Comparison of ENCODE assay signal across 14 cellular contexts in the genomic region with DNA sequence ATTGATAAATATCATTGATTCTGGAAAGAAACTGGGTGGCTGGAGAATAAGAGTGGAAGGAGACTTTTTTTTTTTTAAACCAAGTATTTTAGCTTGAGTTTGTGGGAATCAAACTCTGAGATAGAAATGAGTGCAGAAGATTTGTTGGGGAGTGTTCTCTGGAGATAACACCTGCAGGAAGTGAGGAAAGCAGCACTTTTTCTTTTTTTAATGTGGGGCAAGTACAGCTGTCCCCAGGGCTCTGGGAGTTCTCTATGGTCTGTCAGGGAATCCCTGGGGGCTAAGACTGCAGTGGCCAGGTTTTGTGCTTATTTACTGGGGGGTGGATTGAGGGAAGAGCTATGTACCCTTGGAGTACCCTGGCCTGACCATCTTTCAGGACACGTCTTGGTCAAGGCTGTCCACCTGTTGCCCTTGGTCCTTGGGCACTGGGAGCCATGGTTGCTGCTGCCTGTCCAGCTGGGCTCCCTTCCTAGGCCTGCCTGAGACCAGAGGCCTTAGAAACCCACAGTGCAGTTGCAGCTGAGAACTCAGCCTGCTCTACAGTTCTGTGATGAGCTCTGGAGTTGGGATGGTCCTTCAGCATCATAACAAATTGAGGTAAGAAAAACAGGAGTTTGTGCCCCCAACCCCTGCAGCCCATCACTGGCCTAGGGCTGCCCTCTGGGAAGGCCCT.
DNase-seq lines count a peak whose midpoint lies in the region; ATAC-seq and TF ChIP-seq lines count a peak whose summit lies in the region.
"Had no signal": no experiment of that assay in that cellular context is flagged by ENCODE, and none has a peak within 500 bp of the region (broad histone marks: within the 10 kb centered on the region; RNA-seq: fewer than 3 reads in every experiment).

No MANE protein-coding gene starts in this region.

- no peak overlapping the region for H3K4me3 ChIP-seq in esophagus muscularis mucosa

- TF ChIP-seq POLR2A in esophagus muscularis mucosa (IDR thresholded peaks at IDR 0.05; ENCODE audit: low read depth), result no peak

- H3K27ac ChIP-seq in esophagus muscularis mucosa (replicated peaks in 1 of 4), result no peak overlapping the region

- no CpG with 5 or more reads among the region's 1 CpG for WGBS in esophagus muscularis mucosa

- no peaks in the 10 kb centered on the region for H3K36me3 Mint-ChIP-seq in activated T-helper 17 cell treated with anti-CD3 and anti-CD28 coated beads, Interleukin-2, amount 50 U/mL, for 72 hours (ENCODE audit: low read depth)
- H3K36me3 Mint-ChIP-seq: natural killer cell had no signal

- no peaks in the 10 kb centered on the region for H3K9me3 Mint-ChIP-seq in activated T-helper 17 cell treated with anti-CD3 and anti-CD28 coated beads, Interleukin-2, amount 50 U/mL, for 72 hours
- H3K9me3 Mint-ChIP-seq: natural killer cell had no signal

- no peaks in the 10 kb centered on the region for H3K4me1 ChIP-seq in esophagus muscularis mucosa

- TF ChIP-seq CTCF in GM10248 (IDR thresholded peaks at IDR 0.05; ENCODE audit: control extremely low read depth, extremely low read depth, low read depth, missing control alignments), result no peak
- TF ChIP-seq CTCF in esophagus muscularis mucosa (IDR thresholded peaks at IDR 0.05), result no peak

- peaks cover 0 to 12% (median 0%) of the 10 kb centered on the region in 4 donors for H3K27me3 ChIP-seq in esophagus muscularis mucosa

- DNase-seq in SKM-1 treated with dmso at 0.1 percent for 144 hours (lab: John Stamatoyannopoulos, UW; ENCODE audit: unreplicated experiment) (no peak), NCI-H146 (lab: John Stamatoyannopoulos, UW) (no peak), GM10248 (ENCODE audit: extremely low spot score) (no peak), esophagus muscularis mucosa (ENCODE audit: extremely low spot score) (no peak)
- DNase-seq: aorta, C1 segment of cervical spinal cord, foreskin melanocyte, natural killer cell, NCI-H2081 treated with DMSO at 0.1 percent for 48 hours had no signal

- H3K27me3 Mint-ChIP-seq in activated T-helper 17 cell treated with anti-CD3 and anti-CD28 coated beads, Interleukin-2, amount 50 U/mL, for 72 hours, result no peaks in the 10 kb centered on the region

- intact Hi-C loops in esophagus muscularis mucosa (cut with DNase I), result no loop called here

- H3K36me3 ChIP-seq in esophagus muscularis mucosa, result no peaks in the 10 kb centered on the region

- POLR2A ChIA-PET in GM10248 (lab: Yijun Ruan, JAX), result no interaction called here

- TF ChIP-seq EP300 in esophagus muscularis mucosa (IDR thresholded peaks at IDR 0.05), result no peak

- H3K9me3 ChIP-seq in esophagus muscularis mucosa, result no peaks in the 10 kb centered on the region

- ATAC-seq in GM18517 (IDR thresholded peaks at IDR 0.05; ENCODE audit: unreplicated experiment) (peak; percentile 62), GM21447 (IDR thresholded peaks at IDR 0.05; ENCODE audit: unreplicated experiment) (peak; percentile 86), HG03108 (IDR thresholded peaks at IDR 0.05; ENCODE audit: unreplicated experiment) (peak; percentile 91)
- no peak for ATAC-seq in activated T-helper 17 cell treated with anti-CD3 and anti-CD28 coated beads, Interleukin-2, amount 50 U/mL, for 72 hours (replicated peaks)
- ATAC-seq: HepG2, natural killer cell had no signal

- peak overlapping the region; percentile 10 for H3K27ac Mint-ChIP-seq in activated T-helper 17 cell treated with anti-CD3 and anti-CD28 coated beads, Interleukin-2, amount 50 U/mL, for 72 hours
- H3K27ac Mint-ChIP-seq: natural killer cell had no signal

- H3K4me3 Mint-ChIP-seq in activated T-helper 17 cell treated with anti-CD3 and anti-CD28 coated beads, Interleukin-2, amount 50 U/mL, for 72 hours, result no peak overlapping the region
- H3K4me3 Mint-ChIP-seq: natural killer cell had no signal

- H3K4me1 Mint-ChIP-seq in activated T-helper 17 cell treated with anti-CD3 and anti-CD28 coated beads, Interleukin-2, amount 50 U/mL, for 72 hours, result peaks cover 9% of the 10 kb centered on the region
- H3K4me1 Mint-ChIP-seq: natural killer cell had no signal

- CTCF ChIA-PET in GM10248 (lab: Yijun Ruan, JAX), result interaction anchor here (1.0 to 17.6 kb wide), 8 partner anchors 10 to 119 kb away, joined by 3 to 319 read pairs (median 3); a partner anchor contains a TSS
